21 cellular contexts compared by ENCODE assay signal in genomic region chr4:155496294-155496626, GRCh38.
"Had no signal": no experiment of that assay in that cellular context is flagged by ENCODE, and none has a peak within 500 bp of the region (broad histone marks: within the 10 kb centered on the region; RNA-seq: fewer than 3 reads in every experiment).

No MANE protein-coding gene starts in this region.

- H3K36me3 Mint-ChIP-seq: memory B cell; naive thymus-derived CD4-positive, alpha-beta T cell had no signal

- H3K36me3 ChIP-seq: esophagus squamous epithelium, thyroid gland had no signal

- DNase-seq: activated B cell treated with CpG ODN at 0.5 μM for 24 hours; activated CD4-positive, alpha-beta T cell treated with anti-CD3 and anti-CD28 coated beads for 48 hours; activated CD8-positive, alpha-beta T cell treated with anti-CD3 and anti-CD28 coated beads for 36 hours; activated naive CD4-positive, alpha-beta T cell treated with anti-CD3 and anti-CD28 coated beads for 36 hours; activated T-cell treated with anti-CD3 and anti-CD28 coated beads, Interleukin-2, amount 50 U/mL, for 24 hours; body of pancreas; cerebellar nuclear complex; effector memory CD4-positive, alpha-beta T cell; esophagus squamous epithelium; hippocampal formation; kidney; naive thymus-derived CD4-positive, alpha-beta T cell; stimulated activated naive CD4-positive, alpha-beta T cell treated with Interleukin-2 at 50 U/mL for 16 hours; T-helper 1 cell; T-helper 9 cell; thyroid gland had no signal

- H3K4me1 Mint-ChIP-seq: activated B cell treated with CpG ODN at 0.5 μM for 24 hours; memory B cell; naive thymus-derived CD4-positive, alpha-beta T cell had no signal

- H3K79me2 ChIP-seq: parathyroid adenoma had no signal

- H3K27me3 ChIP-seq: body of pancreas, esophagus squamous epithelium, thyroid gland had no signal

- H3K9me3 ChIP-seq: body of pancreas, esophagus squamous epithelium, thyroid gland had no signal

- H2AFZ ChIP-seq: parathyroid adenoma had no signal

- H3K27ac Mint-ChIP-seq: activated B cell treated with CpG ODN at 0.5 μM for 24 hours; activated CD8-positive, alpha-beta T cell treated with anti-CD3 and anti-CD28 coated beads for 36 hours; activated naive CD4-positive, alpha-beta T cell treated with anti-CD3 and anti-CD28 coated beads for 36 hours; activated T-cell treated with anti-CD3 and anti-CD28 coated beads, Interleukin-2, amount 50 U/mL, for 24 hours; activated T-helper 2 cell treated with anti-CD3 and anti-CD28 coated beads, Interferon-gamma antibody, Interleukin-2, Interleukin-4, amounts not matched to agents 10 μg/mL and 5 μg/mL and 100 μg/mL, durations not matched to agents 14 hours and 24 hours and 36 hours; dendritic cell treated with granulocyte-macrophage colony-stimulating factor and Interleukin-4, amounts not matched to agents 40 ng/mL and 50 ng/mL, for 4 days; memory B cell; naive thymus-derived CD4-positive, alpha-beta T cell had no signal

- H3K4me3 Mint-ChIP-seq: activated B cell treated with CpG ODN at 0.5 μM for 24 hours; activated CD8-positive, alpha-beta T cell treated with anti-CD3 and anti-CD28 coated beads for 36 hours; activated naive CD4-positive, alpha-beta T cell treated with anti-CD3 and anti-CD28 coated beads for 36 hours; activated T-cell treated with anti-CD3 and anti-CD28 coated beads, Interleukin-2, amount 50 U/mL, for 24 hours; dendritic cell treated with granulocyte-macrophage colony-stimulating factor and Interleukin-4, amounts not matched to agents 40 ng/mL and 50 ng/mL, for 4 days; memory B cell; naive thymus-derived CD4-positive, alpha-beta T cell had no signal

- H3K27ac ChIP-seq: body of pancreas, esophagus squamous epithelium, parathyroid adenoma, thyroid gland had no signal

- H3K27me3 Mint-ChIP-seq: activated B cell treated with CpG ODN at 0.5 μM for 24 hours; dendritic cell treated with granulocyte-macrophage colony-stimulating factor and Interleukin-4, amounts not matched to agents 40 ng/mL and 50 ng/mL, for 4 days had no signal

- H3K9ac ChIP-seq: parathyroid adenoma had no signal

- H3K9me3 Mint-ChIP-seq: activated B cell treated with CpG ODN at 0.5 μM for 24 hours; activated CD8-positive, alpha-beta T cell treated with anti-CD3 and anti-CD28 coated beads for 36 hours; activated naive CD4-positive, alpha-beta T cell treated with anti-CD3 and anti-CD28 coated beads for 36 hours; activated T-cell treated with anti-CD3 and anti-CD28 coated beads, Interleukin-2, amount 50 U/mL, for 24 hours; activated T-helper 2 cell treated with anti-CD3 and anti-CD28 coated beads, Interferon-gamma antibody, Interleukin-2, Interleukin-4, amounts not matched to agents 10 μg/mL and 5 μg/mL and 100 μg/mL, durations not matched to agents 14 hours and 24 hours and 36 hours; dendritic cell treated with granulocyte-macrophage colony-stimulating factor and Interleukin-4, amounts not matched to agents 40 ng/mL and 50 ng/mL, for 4 days had no signal

- H3K4me1 ChIP-seq: body of pancreas, esophagus squamous epithelium, parathyroid adenoma, thyroid gland had no signal

- ATAC-seq: activated CD8-positive, alpha-beta T cell treated with anti-CD3 and anti-CD28 coated beads for 36 hours; body of pancreas; naive thymus-derived CD4-positive, alpha-beta T cell; SK-N-SH treated with all-trans-retinoic acid at 6 μM for 48 hours had no signal

- H3K4me3 ChIP-seq: body of pancreas, esophagus squamous epithelium, thyroid gland had no signal
